In the genomic region with DNA sequence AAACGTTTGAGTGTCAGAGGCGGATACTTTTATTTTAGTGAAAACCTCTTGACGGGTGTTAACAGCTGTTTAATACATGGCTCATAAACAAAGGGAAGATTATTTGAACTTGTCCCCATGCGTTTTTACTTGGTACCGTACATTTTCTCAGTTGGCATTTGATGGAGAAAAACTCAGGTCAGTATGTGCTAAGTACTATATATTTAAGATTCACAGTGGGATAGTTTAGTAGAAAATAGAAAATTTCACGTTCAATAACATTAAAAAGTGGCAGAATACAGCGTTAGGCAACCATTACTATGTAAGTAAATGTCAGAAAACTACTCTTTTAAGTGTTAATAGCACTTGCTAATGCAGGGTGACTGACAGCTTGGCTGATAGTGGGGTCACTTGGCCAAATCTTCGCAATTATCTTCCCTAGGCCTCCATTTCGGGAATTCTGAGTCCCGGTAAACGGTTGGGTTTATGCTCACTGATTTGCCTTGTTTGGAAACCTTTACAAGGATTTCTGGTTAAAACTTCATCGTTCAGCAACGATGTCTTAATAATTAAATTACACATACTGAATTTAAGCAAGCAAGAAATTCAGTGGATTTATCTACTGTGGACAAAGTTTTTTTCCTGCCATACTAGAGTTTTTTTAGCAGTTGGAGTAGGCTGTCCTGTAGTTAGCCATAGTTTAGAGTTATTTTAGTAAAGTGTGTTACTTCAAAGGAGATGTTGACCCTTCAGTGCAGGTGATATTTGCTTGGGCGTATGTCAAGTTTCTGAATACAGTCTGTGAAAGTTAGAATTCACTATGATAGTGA, we compare ENCODE assay signal across 8 cellular contexts. TPM values are rescaled to one million over a fixed set of nuclear protein-coding genes. Genes with fewer than 3 reads are reported as not detected.
DNase-seq lines count a peak whose midpoint lies in the region; ATAC-seq and TF ChIP-seq lines count a peak whose summit lies in the region.

No MANE protein-coding gene starts in this region.

- H3K27ac ChIP-seq in HCT116 (ENCODE audit: low read depth, low read length) (peak overlapping the region; percentile 97), foreskin keratinocyte (peak overlapping the region; percentile 96)

- no peaks in the 10 kb centered on the region for H3K9me2 ChIP-seq in HCT116 (ENCODE audit: insufficient read depth)

- peaks cover 96% of the 10 kb centered on the region for H3K79me2 ChIP-seq in HCT116 (ENCODE audit: insufficient read depth, low read length)

- peak overlapping the region; percentile 86 for H3K4me3 Mint-ChIP-seq in T-helper 2 cell treated with Interferon-gamma antibody and Interleukin-4, amounts not matched to agents 5 μg/mL and 100 μg/mL, for 36 hours

- H3K36me3 ChIP-seq in HCT116 (ENCODE audit: control insufficient read depth in 1 of 2, insufficient read depth in 2 of 2, low read length in 2 of 2) = no peaks in the 10 kb centered on the region; a peak in 3 of 4 replicates
- peaks cover 23% of the 10 kb centered on the region for H3K36me3 ChIP-seq in skeletal muscle satellite cell (ENCODE audit: insufficient read depth, low read length)

- H4K20me1 ChIP-seq in HCT116 (ENCODE audit: insufficient read depth) = 0 out of 2 replicates have a peak, but pooled peaks cover 2% of the 10 kb centered on the region

- H3K4me1 Mint-ChIP-seq in T-helper 2 cell treated with Interferon-gamma antibody and Interleukin-4, amounts not matched to agents 5 μg/mL and 100 μg/mL, for 36 hours (ENCODE audit: low read depth) = peaks cover 52% of the 10 kb centered on the region

- no peak for DNase-seq in HCT116 (ENCODE audit: low read depth, low spot score)
- no peak for DNase-seq in T-helper 2 cell treated with Interferon-gamma antibody and Interleukin-4, amounts not matched to agents 5 μg/mL and 100 μg/mL, for 36 hours (ENCODE audit: low spot score)
- no peak for DNase-seq in foreskin keratinocyte
- DNase-seq in epidermal melanocyte (ENCODE audit: insufficient read length, low spot score) = no peak
- DNase-seq in AG08396 (ENCODE audit: low spot score) = no peak
- DNase-seq in T1000 (lab: John Stamatoyannopoulos, UW) = no peak

- intact Hi-C loops in HCT116 (cut with micrococcal nuclease) = loop anchor here (1.0 to 5.0 kb wide), 2 partner anchors 83 to 101 kb away; no protein-coding TSS in a partner anchor

- no peak for TF ChIP-seq CTCF in HCT116 (IDR thresholded peaks at IDR 0.05 in 2 of 3, conservative IDR thresholded peaks at IDR 0.05 in 1 of 3; ENCODE audit: borderline replicate concordance in 1 of 3, insufficient read depth in 1 of 3, low read depth in 2 of 3, low read length in 2 of 3)
- no peak for TF ChIP-seq CTCF in foreskin keratinocyte (conservative IDR thresholded peaks at IDR 0.05)

- peaks cover 61% of the 10 kb centered on the region for H3K36me3 Mint-ChIP-seq in T-helper 2 cell treated with Interferon-gamma antibody and Interleukin-4, amounts not matched to agents 5 μg/mL and 100 μg/mL, for 36 hours (ENCODE audit: low read depth)

- H3K9me3 Mint-ChIP-seq in T-helper 2 cell treated with Interferon-gamma antibody and Interleukin-4, amounts not matched to agents 5 μg/mL and 100 μg/mL, for 36 hours = no peaks in the 10 kb centered on the region

- H3K4me1 ChIP-seq in HCT116 (ENCODE audit: control insufficient read depth in 1 of 2, insufficient read depth in 2 of 2, low read length in 2 of 2) (peaks cover 48 to 67% of the 10 kb centered on the region in 2 experiments), foreskin keratinocyte (peaks cover 32% of the 10 kb centered on the region), skeletal muscle satellite cell (ENCODE audit: control insufficient read depth, insufficient read depth, low read length) (peaks cover 49% of the 10 kb centered on the region)

- peak overlapping the region; percentile 100 for H3K27ac Mint-ChIP-seq in T-helper 2 cell treated with Interferon-gamma antibody and Interleukin-4, amounts not matched to agents 5 μg/mL and 100 μg/mL, for 36 hours

- RAD21 ChIA-PET in HCT116 (lab: Charles Lee; ENCODE audit: low non-redundant PET in 1 of 2, low total read pairs in 2 of 2, uncharacterized antibody in 2 of 2, unreplicated experiment in 2 of 2) = no interaction called here

- TF ChIP-seq POLR2A in HCT116 (IDR thresholded peaks at IDR 0.05; ENCODE audit: borderline replicate concordance, extremely low read depth, insufficient read depth, insufficient read length) = no peak

- no peak for TF ChIP-seq RAD21 in HCT116 (IDR thresholded peaks at IDR 0.05; ENCODE audit: low read depth)

- H3K9ac ChIP-seq in HCT116 (ENCODE audit: low read length) (peak overlapping the region; percentile 76), skeletal muscle satellite cell (ENCODE audit: low read depth, low read length) (peak overlapping the region; percentile 96)

- H3K4me2 ChIP-seq in HCT116 (ENCODE audit: low read length) = peak overlapping the region; percentile 72
- H3K4me2 ChIP-seq in skeletal muscle satellite cell (ENCODE audit: low read length) = peak overlapping the region; percentile 92

- H3K9me3 ChIP-seq in HCT116 (ENCODE audit: control insufficient read depth in 1 of 2, insufficient read depth in 1 of 2, low read depth in 1 of 2, low read length in 2 of 2) = no peaks in the 10 kb centered on the region
- no peaks in the 10 kb centered on the region for H3K9me3 ChIP-seq in skeletal muscle satellite cell (replicated peaks; ENCODE audit: low read length)

- TSS peak; percentile 7 for BruUV-seq in HCT116 (replicated peaks; lab: Mats Ljungman, UMichigan)

- POLR2A ChIA-PET in HCT116 (lab: Charles Lee) = no interaction called here

- CTCF ChIA-PET in HCT116 (lab: Charles Lee) = no interaction called here

- no peaks in the 10 kb centered on the region for H3K27me3 Mint-ChIP-seq in T-helper 2 cell treated with Interferon-gamma antibody and Interleukin-4, amounts not matched to agents 5 μg/mL and 100 μg/mL, for 36 hours (ENCODE audit: low read depth)

- H3K4me3 ChIP-seq in HCT116 (replicated peaks in 1 of 2; ENCODE audit: low read depth in 1 of 2, low read length in 2 of 2) (peak overlapping the region; percentile 68 to 72), skeletal muscle satellite cell (ENCODE audit: low read length) (peak overlapping the region; percentile 67)

- H3K27me3 ChIP-seq in HCT116 (ENCODE audit: insufficient read depth, low read length) (no peaks in the 10 kb centered on the region), foreskin keratinocyte (no peaks in the 10 kb centered on the region), skeletal muscle satellite cell (ENCODE audit: control insufficient read depth, insufficient read depth, low read length) (no peaks in the 10 kb centered on the region)

- H2AFZ ChIP-seq in HCT116 (ENCODE audit: low read depth, low read length, poor library complexity, severe bottlenecking) = no peak overlapping the region

- no peak for ATAC-seq in HCT116
- ATAC-seq in foreskin keratinocyte = no peak
- no peak for ATAC-seq in esophagus mucosa

TF ChIP-seq in HCT116, 20 proteins besides CTCF, POLR2A, EP300 and RAD21:
- TF ChIP-seq CBX3 (IDR thresholded peaks at IDR 0.05; ENCODE audit: low read depth) (0 out of 2 replicates have a peak, but pooled peaks have one; percentile 3), SP1 (IDR thresholded peaks at IDR 0.05; ENCODE audit: low read depth) (0 out of 2 replicates have a peak, but pooled peaks have one; percentile 6), JUND (IDR thresholded peaks at IDR 0.05) (no peak), SIN3A (IDR thresholded peaks at IDR 0.05; ENCODE audit: low read depth) (no peak)
- TF ChIP-seq, protein P1, sequence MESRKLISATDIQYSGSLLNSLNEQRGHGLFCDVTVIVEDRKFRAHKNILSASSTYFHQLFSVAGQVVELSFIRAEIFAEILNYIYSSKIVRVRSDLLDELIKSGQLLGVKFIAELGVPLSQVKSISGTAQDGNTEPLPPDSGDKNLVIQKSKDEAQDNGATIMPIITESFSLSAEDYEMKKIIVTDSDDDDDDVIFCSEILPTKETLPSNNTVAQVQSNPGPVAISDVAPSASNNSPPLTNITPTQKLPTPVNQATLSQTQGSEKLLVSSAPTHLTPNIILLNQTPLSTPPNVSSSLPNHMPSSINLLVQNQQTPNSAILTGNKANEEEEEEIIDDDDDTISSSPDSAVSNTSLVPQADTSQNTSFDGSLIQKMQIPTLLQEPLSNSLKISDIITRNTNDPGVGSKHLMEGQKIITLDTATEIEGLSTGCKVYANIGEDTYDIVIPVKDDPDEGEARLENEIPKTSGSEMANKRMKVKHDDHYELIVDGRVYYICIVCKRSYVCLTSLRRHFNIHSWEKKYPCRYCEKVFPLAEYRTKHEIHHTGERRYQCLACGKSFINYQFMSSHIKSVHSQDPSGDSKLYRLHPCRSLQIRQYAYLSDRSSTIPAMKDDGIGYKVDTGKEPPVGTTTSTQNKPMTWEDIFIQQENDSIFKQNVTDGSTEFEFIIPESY (IDR thresholded peaks at IDR 0.05; ENCODE audit: extremely low read depth, insufficient replicate concordance, low read length) = no peak

RNA-seq across cellular contexts. Expression of a gene that starts 4.9 kb away (rescaled TPM):
- 116 TPM for total RNA-seq in HCT116 (2021; ENCODE audit: unreplicated experiment)
- 64.4 and 68.7 TPM in 2 replicates for polyA plus RNA-seq in HCT116 (2012)
- total RNA-seq in foreskin keratinocyte = 43.6 and 57.5 TPM in 2 replicates
- polyA plus RNA-seq in foreskin keratinocyte = 12.9 and 13.7 TPM in 2 replicates
- 46.5 and 60.8 TPM in 2 replicates for total RNA-seq in skeletal muscle satellite cell (2012; rRNA removed)
- 67.5 TPM for total RNA-seq in esophagus mucosa
